ENCODE assay signal across 9 cellular contexts in the genomic region with DNA sequence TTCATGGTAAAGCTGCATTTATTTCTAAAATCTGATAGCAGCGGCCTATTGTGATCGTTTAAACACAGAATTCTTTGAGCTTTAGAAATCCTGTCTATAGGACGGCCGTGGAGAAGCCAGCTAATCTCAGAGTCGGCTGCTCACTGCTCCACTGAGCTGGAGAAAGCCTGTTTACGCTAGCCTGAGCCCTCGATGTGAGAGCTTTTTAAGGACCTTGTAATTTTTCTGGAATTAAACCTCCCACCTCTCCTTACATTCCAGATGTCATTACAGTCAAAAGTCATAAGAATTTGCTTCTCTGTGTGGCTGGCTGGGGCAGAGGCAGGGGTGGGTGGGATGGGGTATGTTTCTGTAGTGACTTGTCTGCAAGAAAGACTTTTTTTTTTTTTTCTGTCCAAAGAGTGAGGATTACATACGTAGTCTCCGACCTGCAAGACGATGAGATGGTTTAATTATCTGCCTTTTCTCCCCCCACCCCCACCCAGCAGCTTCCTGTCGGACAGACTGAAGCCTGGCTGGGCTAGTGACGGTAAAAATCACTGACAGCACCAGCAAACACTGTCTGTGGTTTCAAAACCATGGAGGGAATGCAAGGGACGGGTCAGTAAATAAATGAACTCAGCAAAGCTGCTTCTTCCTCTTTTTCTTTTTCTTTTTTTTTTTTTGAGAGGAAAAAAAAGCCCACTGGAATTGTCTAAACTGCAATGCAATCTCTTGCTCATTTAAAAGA. TPM values are rescaled to one million over a fixed set of nuclear protein-coding genes. Genes with fewer than 3 reads are reported as not detected.
DNase-seq lines count a peak whose midpoint lies in the region; ATAC-seq, FAIRE-seq and TF ChIP-seq lines count a peak whose summit lies in the region.
"Had no signal": no experiment of that assay in that cellular context is flagged by ENCODE, and none has a peak within 500 bp of the region (broad histone marks: within the 10 kb centered on the region; RNA-seq: fewer than 3 reads in every experiment).

No MANE protein-coding gene starts in this region.

- H3K4me2 ChIP-seq in GM12878 (ENCODE audit: control insufficient read depth, insufficient read depth), result peak overlapping the region; percentile 52

- H3K79me2 ChIP-seq in GM12878 (ENCODE audit: control insufficient read depth, insufficient read depth, low read length), result no peaks in the 10 kb centered on the region

- H3K9me3 ChIP-seq in KOPT-K1 (ENCODE audit: insufficient read depth, low read length, poor library complexity, severe bottlenecking) (no peaks in the 10 kb centered on the region), GM12878 (replicated peaks; ENCODE audit: control insufficient read depth, insufficient read depth, low read length) (no peaks in the 10 kb centered on the region), upper lobe of right lung (no peaks in the 10 kb centered on the region)

- TF ChIP-seq CTCF in GM12878 (IDR thresholded peaks at IDR 0.05 in 2 of 3, conservative IDR thresholded peaks at IDR 0.05 in 1 of 3; ENCODE audit: control insufficient read depth in 2 of 3, extremely low read depth in 1 of 3, insufficient read depth in 1 of 3, low read depth in 3 of 3, low read length in 3 of 3), result no peak
- TF ChIP-seq CTCF in upper lobe of right lung (IDR thresholded peaks at IDR 0.05), result no peak

- H3K27ac ChIP-seq in KOPT-K1 (ENCODE audit: low read depth, low read length, poor library complexity, severe bottlenecking) (peak overlapping the region; percentile 81), GM12878 (ENCODE audit: control insufficient read depth, insufficient read depth) (0 out of 2 replicates have a peak overlapping the region, but pooled peaks have one; percentile 20), upper lobe of right lung (peak overlapping the region; percentile 89)

- H3K27me3 ChIP-seq in GM12878 (replicated peaks in 1 of 2; ENCODE audit: control insufficient read depth in 2 of 2, insufficient read depth in 2 of 2, low read length in 1 of 2) (no peaks in the 10 kb centered on the region), upper lobe of right lung (no peaks in the 10 kb centered on the region)

- H2AFZ ChIP-seq in GM12878 (ENCODE audit: control insufficient read depth, low read depth, low read length), result no peak overlapping the region

- CTCF ChIA-PET in GM12878 (lab: Yijun Ruan, JAX), result interaction anchor here (1.1 to 8.7 kb wide), 13 partner anchors 14 to 226 kb away, joined by 3 to 128 read pairs (median 15); a partner anchor contains a TSS

- WGBS in GM12878 (ENCODE audit: insufficient coverage, insufficient replicate concordance, low lambda C conversion rate, missing lambda C conversion rate), result 28% methylated on average over 13 of the region's 13 CpGs

- no peak for TF ChIP-seq EP300 in GM12878 (IDR thresholded peaks at IDR 0.05; ENCODE audit: borderline replicate concordance in 1 of 2, control insufficient read depth in 1 of 2, low read depth in 2 of 2, low read length in 2 of 2)

- peak; percentile 72 for FAIRE-seq in GM12878 (lab: Jason Lieb, UNC)
- FAIRE-seq: colon had no signal

- no peaks in the 10 kb centered on the region for H4K20me1 ChIP-seq in GM12878 (ENCODE audit: control insufficient read depth, insufficient read depth)

- in situ Hi-C loops in GM12878 (cut with MboI), result no loop called here

- ATAC-seq in GM12878, result peak; percentile 57
- ATAC-seq in upper lobe of right lung, result peak; percentile 52
- ATAC-seq in HG03571 (IDR thresholded peaks at IDR 0.05; ENCODE audit: unreplicated experiment), result no peak

- RAD21 ChIA-PET in GM12878 (lab: Charles Lee; ENCODE audit: unreplicated experiment), result interaction anchor here (0.7 to 8.4 kb wide), 16 partner anchors 10 to 193 kb away, joined by 3 to 140 read pairs (median 6); a partner anchor contains a TSS

- TF ChIP-seq RAD21 in GM12878 (IDR thresholded peaks at IDR 0.05; ENCODE audit: insufficient read depth, low read depth, low read length), result no peak

- BruUV-seq in GM12878 (replicated peaks; lab: Mats Ljungman, UMichigan), result no TSS peak

- H3K4me3 ChIP-seq in GM12878 (no peak overlapping the region), upper lobe of right lung (no peak overlapping the region)

- intact Hi-C loops in GM12878 (cut with micrococcal nuclease; ENCODE audit: unreplicated experiment) (no loop called here), upper lobe of right lung (cut with DNase I) (no loop called here)

- POLR2A ChIA-PET in GM12878 (lab: Charles Lee), result interaction anchor here (0.6 to 7.3 kb wide), 16 partner anchors 9 to 290 kb away, joined by 3 to 151 read pairs (median 7); a partner anchor contains a TSS

- no peaks in the 10 kb centered on the region for H3K36me3 ChIP-seq in KOPT-K1 (ENCODE audit: insufficient read depth, low read length)
- no peaks in the 10 kb centered on the region for H3K36me3 ChIP-seq in GM12878 (ENCODE audit: control insufficient read depth in 2 of 2, insufficient read depth in 2 of 2, low read length in 1 of 2)
- no peaks in the 10 kb centered on the region for H3K36me3 ChIP-seq in upper lobe of right lung

- peaks cover 29% of the 10 kb centered on the region for H3K4me1 ChIP-seq in GM12878 (ENCODE audit: control insufficient read depth, insufficient read depth, low read length)
- peaks cover 68% of the 10 kb centered on the region for H3K4me1 ChIP-seq in upper lobe of right lung

- no peak overlapping the region for H3K9ac ChIP-seq in GM12878 (ENCODE audit: control insufficient read depth, insufficient read depth, low read length)

- TF ChIP-seq POLR2A in GM12878 (IDR thresholded peaks at IDR 0.05; ENCODE audit: low read depth, low read length), result no peak

- DNase-seq in Ammon's horn (ENCODE audit: low spot score) (peak; percentile 67), GM12878 (ENCODE audit: low read depth, low spot score) (no peak), medulla oblongata (ENCODE audit: extremely low spot score) (peak; percentile 80), upper lobe of right lung (no peak)
- no peak for DNase-seq in activated CD8-positive, alpha-beta memory T cell treated with anti-CD3 and anti-CD28 coated beads, Interleukin-2, amount 50 U/mL, for 4 hours
- DNase-seq in activated naive CD4-positive, alpha-beta T cell (lab: John Stamatoyannopoulos, UW), result no peak

- SMC1A ChIA-PET in GM12878 (lab: Charles Lee; ENCODE audit: uncharacterized antibody, unreplicated experiment), result interaction anchor here (0.8 to 8.2 kb wide), 24 partner anchors 9 to 173 kb away, joined by 3 to 140 read pairs (median 5); a partner anchor contains a TSS

RNA-seq across cellular contexts. Expression of a gene that starts 31.8 kb away (rescaled TPM):
- 58.5 and 70.9 TPM in 2 replicates for total RNA-seq in GM12878 (2013; cell fraction: nucleolus; rRNA removed)
- total RNA-seq in GM12878 (2014; rRNA removed) (18.7 and 19.0 TPM in 2 replicates), GM12878 (2014; rRNA removed; fragmentation: Illumina TruSeq; extraction: Trizol) (13.5 and 15.9 TPM in 2 replicates), GM12878 (2021) (44.2 and 53.2 TPM in 2 replicates), upper lobe of right lung (146 TPM)
- polyA plus RNA-seq in GM12878 (2011; ENCODE audit: low read depth), result 17.0 TPM
- polyA plus RNA-seq in GM12878 (2011; rRNA removed) (16.6 and 26.9 TPM in 2 replicates), GM12878 (2014; fragmentation: Illumina TruSeq; extraction: Trizol) (9.9 and 22.4 TPM in 2 replicates), GM12878 (2014; fragmentation: Nextera tagmentation; extraction: Ambion mirVana) (1 to 10 TPM; 7.9 to 9.5 TPM), GM12878 (2014; rRNA removed) (33.5 and 37.5 TPM in 2 replicates), GM12878 (2016; fragmentation: Nextera tagmentation; extraction: Ambion mirVana) (10 to 100 TPM; 27.3 to 27.6 TPM)
- 27.7 and 28.2 TPM in 2 replicates for polyA plus RNA-seq in GM12878 (2011; cell fraction: cytosol; rRNA removed)
- 52.8 and 58.6 TPM in 2 replicates for polyA plus RNA-seq in GM12878 (2011; cell fraction: nucleus; rRNA removed)
- polyA plus RNA-seq in GM12878 (2012), result 33.3 and 66.7 TPM in 2 replicates
- polyA minus RNA-seq in GM12878 (2011; rRNA and poly(A)+ RNA removed), result 15.7 and 25.1 TPM in 2 replicates
- 13.5 and 20.3 TPM in 2 replicates for polyA minus RNA-seq in GM12878 (2011; cell fraction: cytosol; rRNA and poly(A)+ RNA removed)
- 18.7 and 35.3 TPM in 2 replicates for polyA minus RNA-seq in GM12878 (2011; cell fraction: nucleus; rRNA and poly(A)+ RNA removed)

RNA-seq across cellular contexts. Expression of a gene that starts 38.1 kb away (rescaled TPM):
- 4.6 and 5.9 TPM in 2 replicates for total RNA-seq in GM12878 (2013; cell fraction: nucleolus; rRNA removed)
- total RNA-seq in GM12878 (2014; rRNA removed) (4.9 and 6.2 TPM in 2 replicates), GM12878 (2014; rRNA removed; fragmentation: Illumina TruSeq; extraction: Trizol) (6.6 and 7.2 TPM in 2 replicates), GM12878 (2021) (7.7 TPM in 2 replicates), upper lobe of right lung (7.5 TPM)
- polyA plus RNA-seq in GM12878 (2011; ENCODE audit: low read depth), result 7.7 TPM
- polyA plus RNA-seq in GM12878 (2011; rRNA removed) (11.3 and 14.0 TPM in 2 replicates), GM12878 (2014; fragmentation: Illumina TruSeq; extraction: Trizol) (10.6 and 13.7 TPM in 2 replicates), GM12878 (2014; fragmentation: Nextera tagmentation; extraction: Ambion mirVana) (10 to 100 TPM; 21.0 to 26.1 TPM), GM12878 (2014; rRNA removed) (8.5 and 9.7 TPM in 2 replicates), GM12878 (2016; fragmentation: Nextera tagmentation; extraction: Ambion mirVana) (10 to 100 TPM; 21.9 to 22.2 TPM)
- 5.5 and 5.8 TPM in 2 replicates for polyA plus RNA-seq in GM12878 (2011; cell fraction: cytosol; rRNA removed)
- 4.3 and 5.0 TPM in 2 replicates for polyA plus RNA-seq in GM12878 (2011; cell fraction: nucleus; rRNA removed)
- 8.5 and 8.9 TPM in 2 replicates for polyA plus RNA-seq in GM12878 (2012)
- 4.1 and 5.1 TPM in 2 replicates for polyA minus RNA-seq in GM12878 (2011; rRNA and poly(A)+ RNA removed)
- polyA minus RNA-seq in GM12878 (2011; cell fraction: cytosol; rRNA and poly(A)+ RNA removed), result 1.9 and 2.3 TPM in 2 replicates
- 1.5 and 3.3 TPM in 2 replicates for polyA minus RNA-seq in GM12878 (2011; cell fraction: nucleus; rRNA and poly(A)+ RNA removed)

RNA-seq across cellular contexts. Expression of a gene that starts 38.4 kb away (rescaled TPM):
- 38.8 and 43.9 TPM in 2 replicates for total RNA-seq in GM12878 (2013; cell fraction: nucleolus; rRNA removed)
- total RNA-seq in GM12878 (2014; rRNA removed) (11.9 and 13.8 TPM in 2 replicates), GM12878 (2014; rRNA removed; fragmentation: Illumina TruSeq; extraction: Trizol) (14.9 and 17.5 TPM in 2 replicates), GM12878 (2021) (16.8 and 22.1 TPM in 2 replicates), upper lobe of right lung (12.0 TPM)
- 7.3 TPM for polyA plus RNA-seq in GM12878 (2011; ENCODE audit: low read depth)
- polyA plus RNA-seq in GM12878 (2011; rRNA removed) (16.3 and 21.6 TPM in 2 replicates), GM12878 (2014; fragmentation: Illumina TruSeq; extraction: Trizol) (16.1 and 19.5 TPM in 2 replicates), GM12878 (2014; fragmentation: Nextera tagmentation; extraction: Ambion mirVana) (1 to 10 TPM; 8.8 to 9.6 TPM), GM12878 (2014; rRNA removed) (17.2 and 22.5 TPM in 2 replicates), GM12878 (2016; fragmentation: Nextera tagmentation; extraction: Ambion mirVana) (10 to 100 TPM; 19.9 to 20.5 TPM)
- polyA plus RNA-seq in GM12878 (2011; cell fraction: cytosol; rRNA removed), result 23.8 and 25.9 TPM in 2 replicates
- polyA plus RNA-seq in GM12878 (2011; cell fraction: nucleus; rRNA removed), result 33.6 and 41.0 TPM in 2 replicates
- polyA plus RNA-seq in GM12878 (2012), result 7.6 and 8.9 TPM in 2 replicates
- 25.4 and 31.7 TPM in 2 replicates for polyA minus RNA-seq in GM12878 (2011; rRNA and poly(A)+ RNA removed)
- 8.3 and 11.5 TPM in 2 replicates for polyA minus RNA-seq in GM12878 (2011; cell fraction: cytosol; rRNA and poly(A)+ RNA removed)
- polyA minus RNA-seq in GM12878 (2011; cell fraction: nucleus; rRNA and poly(A)+ RNA removed), result 20.9 and 40.1 TPM in 2 replicates

Comparison
In these comparisons a context has a peak if more than half of its experiments do, and no peak if none do; other contexts are left out.
1. DNase-seq: peak in Ammon's horn (single experiment) and medulla oblongata (single experiment); none in GM12878 (single experiment), upper lobe of right lung (single experiment), activated CD8-positive, alpha-beta memory T cell treated with anti-CD3 and anti-CD28 coated beads, Interleukin-2, amount 50 U/mL, for 4 hours (single experiment) and activated naive CD4-positive, alpha-beta T cell (0 of 4).
2. H3K27ac ChIP-seq: peak in every context shown above with its lines; median percentile 89 in upper lobe of right lung; 81 in KOPT-K1; 20 in GM12878.